17 cellular contexts compared by ENCODE assay signal in genomic region chr12:8052679-8053078, GRCh38. TPM values are rescaled to one million over a fixed set of nuclear protein-coding genes. Genes with fewer than 3 reads are reported as not detected.
DNase-seq lines count a peak whose midpoint lies in the region; ATAC-seq, FAIRE-seq and TF ChIP-seq lines count a peak whose summit lies in the region.
"Had no signal": no experiment of that assay in that cellular context is flagged by ENCODE, and none has a peak within 500 bp of the region (broad histone marks: within the 10 kb centered on the region; RNA-seq: fewer than 3 reads in every experiment).

No MANE protein-coding gene starts in this region.

- no peaks in the 10 kb centered on the region for H3K9me3 ChIP-seq in K562 (replicated peaks; ENCODE audit: control insufficient read depth, insufficient read depth, low read depth, low read length)
- H3K9me3 ChIP-seq in upper lobe of right lung = no peaks in the 10 kb centered on the region
- H3K9me3 ChIP-seq: ascending aorta, BLaER1, testis had no signal

- H3K4me1 ChIP-seq in K562 (replicated peaks in 1 of 2; ENCODE audit: control insufficient read depth in 2 of 2, insufficient read depth in 2 of 2, low read length in 2 of 2) = peaks cover 9 to 13% of the 10 kb centered on the region in 2 experiments; a peak in 4 of 5 replicates
- no peaks in the 10 kb centered on the region for H3K4me1 ChIP-seq in upper lobe of right lung
- H3K4me1 ChIP-seq: ascending aorta, parathyroid adenoma, testis had no signal

- no TSS peak for BruUV-seq in K562 (replicated peaks; lab: Mats Ljungman, UMichigan)

- H3K36me3 ChIP-seq in K562 (ENCODE audit: control insufficient read depth, insufficient read depth, low read length) (peaks cover 28% of the 10 kb centered on the region), upper lobe of right lung (peaks cover 76% of the 10 kb centered on the region)

- H3K4me2 ChIP-seq in K562 (ENCODE audit: insufficient read depth, low read length) = no peak overlapping the region; the same call in 1 of the 2 replicates
- H3K4me2 ChIP-seq: BLaER1 had no signal

- no peak for TF ChIP-seq POLR2A in K562 (conservative IDR thresholded peaks at IDR 0.05)

- TF ChIP-seq EP300 in K562 (IDR thresholded peaks at IDR 0.05; ENCODE audit: low read length) = no peak

- no peak overlapping the region for H3K9ac ChIP-seq in K562 (ENCODE audit: insufficient read depth in 1 of 2, low read depth in 2 of 2, low read length in 2 of 2)
- H3K9ac ChIP-seq: BLaER1, parathyroid adenoma had no signal

- no peak overlapping the region for H3K27ac ChIP-seq in K562 (ENCODE audit: extremely low read depth, low read depth, low read length)
- no peak overlapping the region for H3K27ac ChIP-seq in upper lobe of right lung
- H3K27ac ChIP-seq: ascending aorta, BLaER1, parathyroid adenoma, RWPE1, testis had no signal

- POLR2A ChIA-PET in K562 (lab: Yijun Ruan, JAX) = interaction anchor here (0.7 kb wide), 1 partner anchor 13 kb away, joined by 3 read pairs; no protein-coding TSS in a partner anchor

- H3K79me2 ChIP-seq in K562 (ENCODE audit: control insufficient read depth, insufficient read depth, low read length) = no peaks in the 10 kb centered on the region
- H3K79me2 ChIP-seq: parathyroid adenoma had no signal

- DNase-seq in NOMO-1 (lab: John Stamatoyannopoulos, UW; ENCODE audit: unreplicated experiment in 2 of 2) (peak; percentile 70 to 77), K562 (ENCODE audit: extremely low read depth in 1 of 4, low spot score in 3 of 4) (no peak), left ventricle myocardium superior (peak; percentile 52), upper lobe of right lung (peak; percentile 83), SHP77 treated with DMSO at 0.1 percent for 48 hours (lab: John Stamatoyannopoulos, UW) (no peak), SHP77 (lab: John Stamatoyannopoulos, UW) (no peak)
- DNase-seq in NK-92 treated with Interleukin-12 subunit alpha and Interleukin-12 subunit beta, amount 100 ng/mL, for 24 hours (lab: John Stamatoyannopoulos, UW) = no peak
- DNase-seq: activated CD8-positive, alpha-beta memory T cell treated with anti-CD3 and anti-CD28 coated beads, Interleukin-2, amount 50 U/mL, for 48 hours; foreskin melanocyte; NCI-H1417; NCI-H2171; T-helper 17 cell; testis had no signal

- WGBS in K562 (ENCODE audit: insufficient coverage, low coverage, missing lambda C conversion rate) = 32% methylated on average over 7 of the region's 7 CpGs

- no peak overlapping the region for H2AFZ ChIP-seq in K562 (ENCODE audit: low read depth, low read length)
- H2AFZ ChIP-seq: parathyroid adenoma had no signal

- no peaks in the 10 kb centered on the region for H4K20me1 ChIP-seq in K562 (replicated peaks; ENCODE audit: control insufficient read depth, insufficient read depth, low read length)
- H4K20me1 ChIP-seq: BLaER1 had no signal

- CTCF ChIA-PET in K562 (lab: Yijun Ruan, JAX; ENCODE audit: low intra/inter-chr PET ratio) = no interaction called here

- intact Hi-C loops in K562 (cut with micrococcal nuclease) (no loop called here), left ventricle myocardium superior (cut with micrococcal nuclease) (no loop called here), upper lobe of right lung (cut with DNase I) (no loop called here)

- peak; percentile 42 for ATAC-seq in K562
- ATAC-seq in left ventricle myocardium superior = peak; percentile 59
- ATAC-seq in upper lobe of right lung = peak; percentile 90
- ATAC-seq: T-helper 17 cell had no signal

- in situ Hi-C loops in K562 (cut with MboI) = no loop called here

- no peak for TF ChIP-seq RAD21 in K562 (CRISPR knock-in tag; conservative IDR thresholded peaks at IDR 0.05 in 1 of 2, IDR thresholded peaks at IDR 0.05 in 1 of 2)

- H3K9me1 ChIP-seq in K562 (ENCODE audit: control insufficient read depth, insufficient read depth, low read length) = no peaks in the 10 kb centered on the region

- FAIRE-seq in K562 (lab: Jason Lieb, UNC) = peak; percentile 44

- H3K27me3 ChIP-seq in K562 (ENCODE audit: control insufficient read depth in 2 of 2, insufficient read depth in 2 of 2, low read length in 2 of 2) = no peaks in the 10 kb centered on the region
- H3K27me3 ChIP-seq in upper lobe of right lung = no peaks in the 10 kb centered on the region
- H3K27me3 ChIP-seq: ascending aorta, BLaER1, testis had no signal

- TF ChIP-seq CTCF in K562 (IDR thresholded peaks at IDR 0.05 in 2 of 3, conservative IDR thresholded peaks at IDR 0.05 in 1 of 3; ENCODE audit: insufficient read depth in 2 of 3, low read depth in 1 of 3, low read length in 3 of 3) = no peak
- TF ChIP-seq CTCF in upper lobe of right lung (IDR thresholded peaks at IDR 0.05) = no peak

- H3K4me3 ChIP-seq in K562 (no peak overlapping the region), upper lobe of right lung (no peak overlapping the region)
- H3K4me3 ChIP-seq: ascending aorta, BLaER1, testis had no signal

TF ChIP-seq in K562, 482 proteins besides CTCF, POLR2A, EP300 and RAD21 (continues in another document):
- TF ChIP-seq MYC (IDR thresholded peaks at IDR 0.05; ENCODE audit: low read depth, low read length) = 0 out of 2 replicates have a peak, but pooled peaks have one; percentile 28
- TF ChIP-seq MYC (CRISPR knock-in tag; IDR thresholded peaks at IDR 0.05; ENCODE audit: borderline replicate concordance, low read depth) = no peak
- TF ChIP-seq L3MBTL2 (IDR thresholded peaks at IDR 0.05) = peak; percentile 49; the same call in 1 of the 2 replicates
- no peak for TF ChIP-seq ADNP (tag; IDR thresholded peaks at IDR 0.05)
- no peak for TF ChIP-seq HSF4 (CRISPR knock-in tag; IDR thresholded peaks at IDR 0.05; ENCODE audit: borderline replicate concordance)
- TF ChIP-seq ZNF121 (CRISPR knock-in tag; conservative IDR thresholded peaks at IDR 0.05) = no peak
- TF ChIP-seq CBFA2T3 (IDR thresholded peaks at IDR 0.05) = 0 out of 2 replicates have a peak, but pooled peaks have one; percentile 16

RNA-seq across cellular contexts. Expression of gene C3AR1, which starts 13.5 kb away (rescaled TPM):
- 8.0 and 9.9 TPM in 2 replicates for total RNA-seq in K562 (2011; cell fraction: chromatin; rRNA removed; ENCODE audit: low replicate concordance)
- 8.6 and 12.2 TPM in 2 replicates for total RNA-seq in K562 (2011; cell fraction: nucleolus; rRNA removed)
- 8.4 and 9.2 TPM in 2 replicates for total RNA-seq in K562 (2011; cell fraction: nucleoplasm; rRNA removed)
- total RNA-seq in K562 (2014; rRNA removed) (2.2 and 2.5 TPM in 2 replicates), K562 (2014; rRNA removed; fragmentation: Illumina TruSeq; extraction: Trizol) (3.7 and 3.8 TPM in 2 replicates), K562 (2015; rRNA removed; fragmentation: Illumina TruSeq; extraction: Trizol) (2.4 and 2.5 TPM in 2 replicates), K562 (2021) (3.5 and 3.9 TPM in 2 replicates), left ventricle myocardium superior (6.9 TPM), upper lobe of right lung (45.0 TPM)
- polyA plus RNA-seq in K562 (2011; rRNA removed) (3.6 and 9.5 TPM in 2 replicates), K562 (2014; fragmentation: Illumina TruSeq; extraction: Trizol) (7.0 and 7.2 TPM in 2 replicates), K562 (2014; fragmentation: Nextera tagmentation; extraction: Ambion mirVana) (10 to 100 TPM; 11.5 to 12.9 TPM), K562 (2014; rRNA removed) (4.7 and 5.3 TPM in 2 replicates)
- 4.2 and 13.5 TPM in 2 replicates for polyA plus RNA-seq in K562 (2011; cell fraction: cytosol; rRNA removed)
- polyA plus RNA-seq in K562 (2011; cell fraction: nucleus; rRNA removed) = 3.5 and 8.0 TPM in 2 replicates
- 4.2 and 4.7 TPM in 2 replicates for polyA plus RNA-seq in K562 (2012)
- polyA minus RNA-seq in K562 (2011; rRNA and poly(A)+ RNA removed) = 4.7 and 8.5 TPM in 2 replicates
- 0.64 and 5.8 TPM in 2 replicates for polyA minus RNA-seq in K562 (2011; cell fraction: cytosol; rRNA and poly(A)+ RNA removed)
- 1.8 and 2.4 TPM in 2 replicates for polyA minus RNA-seq in K562 (2011; cell fraction: nucleus; rRNA and poly(A)+ RNA removed)

RNA-seq across cellular contexts. Expression of gene FOXJ2, which starts 20.2 kb away (rescaled TPM):
- total RNA-seq in K562 (2011; cell fraction: chromatin; rRNA removed; ENCODE audit: low replicate concordance) = 4.7 and 7.3 TPM in 2 replicates
- total RNA-seq in K562 (2011; cell fraction: nucleolus; rRNA removed) = 4.7 and 4.9 TPM in 2 replicates
- 4.8 and 7.8 TPM in 2 replicates for total RNA-seq in K562 (2011; cell fraction: nucleoplasm; rRNA removed)
- total RNA-seq in K562 (2014; rRNA removed) = 2.9 and 4.0 TPM in 2 replicates
- total RNA-seq in K562 (2014; rRNA removed; fragmentation: Illumina TruSeq; extraction: Trizol) = 1.9 and 2.1 TPM in 2 replicates
- 2.4 and 2.5 TPM in 2 replicates for total RNA-seq in K562 (2015; rRNA removed; fragmentation: Illumina TruSeq; extraction: Trizol)
- 6.6 and 6.8 TPM in 2 replicates for total RNA-seq in K562 (2021)
- 2.3 and 3.2 TPM in 2 replicates for polyA plus RNA-seq in K562 (2011; rRNA removed)
- 1.6 and 2.1 TPM in 2 replicates for polyA plus RNA-seq in K562 (2011; cell fraction: cytosol; rRNA removed)
- polyA plus RNA-seq in K562 (2011; cell fraction: nucleus; rRNA removed) = 4.8 and 7.3 TPM in 2 replicates
- polyA plus RNA-seq in K562 (2012) = 5.1 and 6.6 TPM in 2 replicates
- polyA plus RNA-seq in K562 (2014; fragmentation: Illumina TruSeq; extraction: Trizol) = 5.7 and 7.5 TPM in 2 replicates
- 1 to 10 TPM; 1.0 to 1.1 TPM for polyA plus RNA-seq in K562 (2014; fragmentation: Nextera tagmentation; extraction: Ambion mirVana)
- polyA plus RNA-seq in K562 (2014; rRNA removed) = 3.7 and 4.2 TPM in 2 replicates
- polyA minus RNA-seq in K562 (2011; rRNA and poly(A)+ RNA removed) = 2.2 TPM in 2 replicates
- 2.2 and 3.4 TPM in 2 replicates for polyA minus RNA-seq in K562 (2011; cell fraction: cytosol; rRNA and poly(A)+ RNA removed)
- polyA minus RNA-seq in K562 (2011; cell fraction: nucleus; rRNA and poly(A)+ RNA removed) = 1.6 and 2.4 TPM in 2 replicates
- 25.9 TPM for total RNA-seq in left ventricle myocardium superior
- total RNA-seq in upper lobe of right lung = 20.3 TPM

RNA-seq across cellular contexts. Expression of gene NECAP1, which starts 29.4 kb away (rescaled TPM):
- total RNA-seq in K562 (2011; cell fraction: chromatin; rRNA removed; ENCODE audit: low replicate concordance) = 30.9 and 56.0 TPM in 2 replicates
- total RNA-seq in K562 (2011; cell fraction: nucleolus; rRNA removed) = 19.0 and 19.1 TPM in 2 replicates
- 36.8 and 50.1 TPM in 2 replicates for total RNA-seq in K562 (2011; cell fraction: nucleoplasm; rRNA removed)
- 21.7 and 21.9 TPM in 2 replicates for total RNA-seq in K562 (2014; rRNA removed)
- 21.0 and 23.6 TPM in 2 replicates for total RNA-seq in K562 (2014; rRNA removed; fragmentation: Illumina TruSeq; extraction: Trizol)
- 22.8 and 27.4 TPM in 2 replicates for total RNA-seq in K562 (2015; rRNA removed; fragmentation: Illumina TruSeq; extraction: Trizol)
- 18.9 and 21.7 TPM in 2 replicates for total RNA-seq in K562 (2021)
- 19.1 and 20.9 TPM in 2 replicates for polyA plus RNA-seq in K562 (2011; rRNA removed)
- polyA plus RNA-seq in K562 (2011; cell fraction: cytosol; rRNA removed) = 18.7 and 21.6 TPM in 2 replicates
- 31.6 and 38.3 TPM in 2 replicates for polyA plus RNA-seq in K562 (2011; cell fraction: nucleus; rRNA removed)
- 11.3 and 13.4 TPM in 2 replicates for polyA plus RNA-seq in K562 (2012)
- polyA plus RNA-seq in K562 (2014; fragmentation: Illumina TruSeq; extraction: Trizol) = 17.1 and 18.1 TPM in 2 replicates
- polyA plus RNA-seq in K562 (2014; fragmentation: Nextera tagmentation; extraction: Ambion mirVana) = 10 to 100 TPM; 22.1 to 32.8 TPM
- polyA plus RNA-seq in K562 (2014; rRNA removed) = 19.0 and 22.5 TPM in 2 replicates
- polyA minus RNA-seq in K562 (2011; rRNA and poly(A)+ RNA removed) = 26.2 and 32.6 TPM in 2 replicates
- polyA minus RNA-seq in K562 (2011; cell fraction: cytosol; rRNA and poly(A)+ RNA removed) = 15.3 and 16.4 TPM in 2 replicates
- 11.2 and 28.4 TPM in 2 replicates for polyA minus RNA-seq in K562 (2011; cell fraction: nucleus; rRNA and poly(A)+ RNA removed)
- total RNA-seq in left ventricle myocardium superior = 18.7 TPM
- total RNA-seq in upper lobe of right lung = 36.7 TPM

Comparison
In these comparisons a context has a peak if more than half of its experiments do, and no peak if none do; other contexts are left out.
1. DNase-seq: peak in NOMO-1 (2 of 2), left ventricle myocardium superior (single experiment) and upper lobe of right lung (single experiment); none in K562 (0 of 4), SHP77 treated with DMSO at 0.1 percent for 48 hours (single experiment), NK-92 treated with Interleukin-12 subunit alpha and Interleukin-12 subunit beta, amount 100 ng/mL, for 24 hours (single experiment) and SHP77 (0 of 2).
2. Peak in every context shown above with its lines, with median percentiles within 50 percentile points of each other: ATAC-seq.